24 cellular contexts compared by ENCODE assay signal in genomic region chr1:14686701-14687100, GRCh38.
"Had no signal": no experiment of that assay in that cellular context is flagged by ENCODE, and none has a peak within 500 bp of the region (broad histone marks: within the 10 kb centered on the region; RNA-seq: fewer than 3 reads in every experiment).

No MANE protein-coding gene starts in this region.

- H3K4me3 ChIP-seq: dorsolateral prefrontal cortex, esophagus squamous epithelium, gastroesophageal sphincter, left ventricle myocardium inferior, lower lobe of right lung, psoas muscle, right lobe of liver, tibial artery, upper lobe of right lung, vagina had no signal

- H3K4me3 Mint-ChIP-seq: effector memory CD8-positive, alpha-beta T cell; memory B cell; nephron; stimulated activated memory B cell treated with anti-CD40 and anti-IgM and Interleukin-4, amounts not matched to agents 10 μg/mL and 1 μg/mL and 100 μg/mL, for 72 hours; stimulated activated naive CD8-positive, alpha-beta T cell treated with anti-CD3 and anti-CD28 coated beads, Interleukin-15, Interleukin-2, amounts not matched to agents 100 ng/mL and 50 ng/mL, for 24 hours had no signal

- H3K9me3 Mint-ChIP-seq: effector memory CD8-positive, alpha-beta T cell; nephron had no signal

- H3K36me3 ChIP-seq: esophagus squamous epithelium, gastroesophageal sphincter, left ventricle myocardium inferior, lower lobe of right lung, neutrophil, right lobe of liver, tibial artery, upper lobe of right lung, vagina had no signal

- H3K9me3 ChIP-seq: lower lobe of right lung, neutrophil, psoas muscle, right lobe of liver, upper lobe of right lung, vagina had no signal

- H3K27me3 ChIP-seq: dorsolateral prefrontal cortex, neutrophil, right lobe of liver, upper lobe of right lung, vagina had no signal

- ATAC-seq: effector memory CD8-positive, alpha-beta T cell; gastroesophageal sphincter; left cardiac atrium; lower lobe of right lung; psoas muscle; right lobe of liver; stimulated activated memory B cell treated with anti-CD40 and anti-IgM and Interleukin-4, amounts not matched to agents 10 μg/mL and 1 μg/mL and 100 μg/mL, for 72 hours; upper lobe of right lung had no signal

- DNase-seq: cortex of kidney; dorsolateral prefrontal cortex; effector memory CD8-positive, alpha-beta T cell; esophagus squamous epithelium; foreskin fibroblast; glutamatergic neuron; kidney; left cardiac atrium; left ventricle myocardium inferior; lower lobe of right lung; midbrain; psoas muscle; retina; right lobe of liver; stimulated activated CD4-positive, alpha-beta T cell treated with anti-CD3 and anti-CD28 coated beads, Interleukin-4, amount 100 ng/mL, for 24 hours; tibial artery; upper lobe of right lung had no signal

- H3K27ac Mint-ChIP-seq: effector memory CD8-positive, alpha-beta T cell; memory B cell; nephron; stimulated activated memory B cell treated with anti-CD40 and anti-IgM and Interleukin-4, amounts not matched to agents 10 μg/mL and 1 μg/mL and 100 μg/mL, for 72 hours; stimulated activated naive CD8-positive, alpha-beta T cell treated with anti-CD3 and anti-CD28 coated beads, Interleukin-15, Interleukin-2, amounts not matched to agents 100 ng/mL and 50 ng/mL, for 24 hours had no signal

- H3K27me3 Mint-ChIP-seq: stimulated activated naive CD8-positive, alpha-beta T cell treated with anti-CD3 and anti-CD28 coated beads, Interleukin-15, Interleukin-2, amounts not matched to agents 100 ng/mL and 50 ng/mL, for 24 hours had no signal

- H3K4me1 ChIP-seq: esophagus squamous epithelium, gastroesophageal sphincter, left ventricle myocardium inferior, lower lobe of right lung, psoas muscle, right lobe of liver, tibial artery, upper lobe of right lung had no signal

- H3K4me1 Mint-ChIP-seq: memory B cell; stimulated activated memory B cell treated with anti-CD40 and anti-IgM and Interleukin-4, amounts not matched to agents 10 μg/mL and 1 μg/mL and 100 μg/mL, for 72 hours had no signal

- H3K27ac ChIP-seq: dorsolateral prefrontal cortex, esophagus squamous epithelium, gastroesophageal sphincter, left ventricle myocardium inferior, lower lobe of right lung, neutrophil, psoas muscle, right lobe of liver, tibial artery, upper lobe of right lung, vagina had no signal

- H3K36me3 Mint-ChIP-seq: memory B cell; stimulated activated memory B cell treated with anti-CD40 and anti-IgM and Interleukin-4, amounts not matched to agents 10 μg/mL and 1 μg/mL and 100 μg/mL, for 72 hours had no signal
